ENCODE assay signal across 1 cellular context in genomic region chr10:116848912-116849270, GRCh38.
TF ChIP-seq lines count a peak whose summit lies in the region.

No MANE protein-coding gene starts in this region.

TF ChIP-seq in HepG2, 621 proteins besides CTCF, POLR2A, EP300 and RAD21:
- 0 out of 2 replicates have a peak, but pooled peaks have one; percentile 4 for TF ChIP-seq PATZ1 (CRISPR knock-in tag; IDR thresholded peaks at IDR 0.05)
- no peak for TF ChIP-seq JDP2 (CRISPR knock-in tag; IDR thresholded peaks at IDR 0.05; ENCODE audit: borderline replicate concordance)
